ENCODE assay signal across 16 cellular contexts in the genomic region with DNA sequence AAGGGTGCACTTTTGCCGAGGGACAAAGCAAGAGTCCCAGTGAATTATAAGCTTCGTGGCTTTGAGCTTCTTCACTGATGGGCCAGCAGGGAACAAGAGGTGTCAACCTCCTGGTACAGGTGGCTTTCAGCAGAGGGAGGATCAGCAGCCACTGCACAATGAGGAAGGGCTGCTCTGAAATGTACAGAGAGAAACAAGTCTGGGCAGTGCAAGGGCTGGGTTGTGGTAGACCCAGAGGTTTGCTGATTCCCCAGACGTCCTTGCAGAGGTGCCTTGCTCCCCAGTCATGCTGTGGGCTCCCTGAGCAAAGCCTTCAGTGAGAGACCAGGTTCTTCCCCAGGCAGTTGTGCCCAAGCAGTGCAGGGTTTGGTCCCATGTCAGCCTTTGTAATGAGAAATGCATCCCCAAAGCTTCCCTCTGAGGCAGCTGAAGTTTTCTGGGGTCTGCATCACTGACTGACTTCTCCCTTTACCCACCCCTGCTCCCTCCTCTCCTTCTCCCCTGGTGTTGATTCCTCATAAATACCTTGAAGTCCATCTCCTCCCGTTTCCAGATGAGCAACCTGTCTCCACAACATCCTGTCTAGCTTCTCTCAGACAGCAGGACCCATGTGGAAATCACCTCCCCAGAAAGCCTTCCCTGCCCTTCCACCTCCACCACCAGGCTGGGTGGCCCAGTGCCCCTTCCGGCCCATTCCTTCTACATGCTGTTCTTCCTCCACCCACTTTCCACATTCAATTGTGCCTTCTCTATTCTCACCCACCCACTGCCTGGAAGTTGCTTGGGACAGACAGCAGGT.
DNase-seq lines count a peak whose midpoint lies in the region; ATAC-seq and TF ChIP-seq lines count a peak whose summit lies in the region.
"Had no signal": no experiment of that assay in that cellular context is flagged by ENCODE, and none has a peak within 500 bp of the region (broad histone marks: within the 10 kb centered on the region; RNA-seq: fewer than 3 reads in every experiment).

No MANE protein-coding gene starts in this region.

- no peaks in the 10 kb centered on the region for H3K36me3 Mint-ChIP-seq in natural killer cell
- H3K36me3 Mint-ChIP-seq: CD14-positive monocyte; CD4-positive, alpha-beta memory T cell; IgD-negative memory B cell had no signal

- no peaks in the 10 kb centered on the region for H3K27me3 Mint-ChIP-seq in natural killer cell (ENCODE audit: low read depth in 2 of 2)
- H3K27me3 Mint-ChIP-seq: CD4-positive, alpha-beta memory T cell; IgD-negative memory B cell had no signal

- H3K27me3 ChIP-seq in BLaER1 treated with 17β-estradiol and CSF1 and Interleukin-3, amounts not matched to agents 10 nM and 100 nM = no peaks in the 10 kb centered on the region
- H3K27me3 ChIP-seq: BE2C had no signal

- H3K4me1 ChIP-seq in BLaER1 treated with 17β-estradiol and CSF1 and Interleukin-3, amounts not matched to agents 10 nM and 100 nM = peaks cover 0 to 43% (median 26%) of the 10 kb centered on the region in 10 experiments; a peak in 13 of 20 replicates
- H3K4me1 ChIP-seq: BE2C had no signal

- peaks cover 2 to 6% of the 10 kb centered on the region in 2 donors for H3K9me3 Mint-ChIP-seq in natural killer cell
- H3K9me3 Mint-ChIP-seq: H9 had no signal

- no peak for ATAC-seq in natural killer cell
- ATAC-seq: GM12878, HepG2 had no signal

- H3K4me3 Mint-ChIP-seq in natural killer cell = no peak overlapping the region
- H3K4me3 Mint-ChIP-seq: CD14-positive monocyte; CD4-positive, alpha-beta memory T cell; H9; IgD-negative memory B cell had no signal

- H3K27ac ChIP-seq in BLaER1 treated with 17β-estradiol and CSF1 and Interleukin-3, amounts not matched to agents 10 nM and 100 nM = no peak overlapping the region

- H3K9me3 ChIP-seq in BLaER1 treated with 17β-estradiol and CSF1 and Interleukin-3, amounts not matched to agents 10 nM and 100 nM (replicated peaks in 1 of 11) = peaks cover 12 to 42% (median 30%) of the 10 kb centered on the region in 11 experiments; a peak in 20 of 22 replicates
- H3K9me3 ChIP-seq: BE2C had no signal

- no peak overlapping the region for H3K27ac Mint-ChIP-seq in natural killer cell
- H3K27ac Mint-ChIP-seq: CD14-positive monocyte; CD4-positive, alpha-beta memory T cell; IgD-negative memory B cell had no signal

- intact Hi-C loops in natural killer cell (cut with micrococcal nuclease) = no loop called here

- no peaks in the 10 kb centered on the region for H3K4me1 Mint-ChIP-seq in natural killer cell
- H3K4me1 Mint-ChIP-seq: CD14-positive monocyte; CD4-positive, alpha-beta memory T cell; IgD-negative memory B cell had no signal

- DNase-seq in Daoy (ENCODE audit: low read depth) = peak; percentile 53
- peak; percentile 26 for DNase-seq in epithelial cell of esophagus (ENCODE audit: low read depth)
- DNase-seq in kidney tubule cell (ENCODE audit: low spot score) = peak; percentile 16
- no peak for DNase-seq in DMS 273 treated with DMSO at 0.1 percent for 48 hours (lab: John Stamatoyannopoulos, UW)
- no peak for DNase-seq in natural killer cell
- no peak for DNase-seq in NCI-H187 (lab: John Stamatoyannopoulos, UW)
- DNase-seq: ACHN; BE2C; CD4-positive, alpha-beta memory T cell; H9; KBM-7 had no signal

- H3K9ac ChIP-seq in BLaER1 treated with 17β-estradiol and CSF1 and Interleukin-3, amounts not matched to agents 10 nM and 100 nM = no peak overlapping the region

- no peak for TF ChIP-seq CTCF in epithelial cell of esophagus (IDR thresholded peaks at IDR 0.05; ENCODE audit: insufficient read depth, low read depth, low read length, missing control alignments)
- TF ChIP-seq CTCF in natural killer cell (IDR thresholded peaks at IDR 0.05) = no peak

- H4K20me1 ChIP-seq in BLaER1 treated with 17β-estradiol and CSF1 and Interleukin-3, amounts not matched to agents 10 nM and 100 nM = no peaks in the 10 kb centered on the region

- peak overlapping the region in 8 of 11 experiments; percentile 45 to 75 (median 54); a peak in 13 of 22 replicates for H3K4me2 ChIP-seq in BLaER1 treated with 17β-estradiol and CSF1 and Interleukin-3, amounts not matched to agents 10 nM and 100 nM

- no peak overlapping the region for H3K4me3 ChIP-seq in BLaER1 treated with 17β-estradiol and CSF1 and Interleukin-3, amounts not matched to agents 10 nM and 100 nM
- H3K4me3 ChIP-seq in epithelial cell of esophagus (ENCODE audit: low read length) = no peak overlapping the region
- H3K4me3 ChIP-seq: GM12878 had no signal

- no peaks in the 10 kb centered on the region for H3K36me3 ChIP-seq in BLaER1 treated with 17β-estradiol and CSF1 and Interleukin-3, amounts not matched to agents 10 nM and 100 nM
- H3K36me3 ChIP-seq: BE2C had no signal

Comparison
In these comparisons a context has a peak if more than half of its experiments do, and no peak if none do; other contexts are left out.
1. DNase-seq: peak in Daoy (single experiment), epithelial cell of esophagus (single experiment) and kidney tubule cell (single experiment); none in DMS 273 treated with DMSO at 0.1 percent for 48 hours (single experiment), natural killer cell (single experiment) and NCI-H187 (0 of 2).